In genomic region chr6:47044418-47044817, GRCh38 we compare ENCODE assay signal across 17 cellular contexts. TPM values are rescaled to one million over a fixed set of nuclear protein-coding genes. Genes with fewer than 3 reads are reported as not detected.
DNase-seq lines count a peak whose midpoint lies in the region; ATAC-seq, FAIRE-seq and TF ChIP-seq lines count a peak whose summit lies in the region.
"Had no signal": no experiment of that assay in that cellular context is flagged by ENCODE, and none has a peak within 500 bp of the region (broad histone marks: within the 10 kb centered on the region; RNA-seq: fewer than 3 reads in every experiment).

No MANE protein-coding gene starts in this region.

- no peaks in the 10 kb centered on the region for H3K9me3 ChIP-seq in lung (ENCODE audit: control insufficient read depth in 2 of 2, insufficient read depth in 1 of 2, low read length in 1 of 2)
- H3K9me3 ChIP-seq: BLaER1, neutrophil had no signal

- in situ Hi-C loops in brain microvascular endothelial cell (cut with HindIII; ENCODE audit: low pct_ligation_motif_present, low sequenced_read_pairs) = no loop called here

- 18 to 34% methylated on average over 5 of the region's 5 CpGs for WGBS in lung, 2 donors

- peak; percentile 56 for ATAC-seq in lung (ENCODE audit: insufficient read depth, low FRiP score)
- ATAC-seq: activated T-cell treated with anti-CD3 and anti-CD28 coated beads, Interleukin-2, amount 50 U/mL, for 4 hours had no signal

- H3K4me1 ChIP-seq in lung (ENCODE audit: control insufficient read depth in 2 of 2, insufficient read depth in 2 of 2, low read length in 2 of 2) = peaks cover 0 to 3% of the 10 kb centered on the region in 2 donors
- H3K4me1 ChIP-seq: BLaER1 had no signal

- TF ChIP-seq CTCF in brain microvascular endothelial cell (IDR thresholded peaks at IDR 0.05; ENCODE audit: low read depth, low read length, missing control alignments) = no peak
- TF ChIP-seq CTCF in lung (IDR thresholded peaks at IDR 0.05; ENCODE audit: control extremely low read depth, extremely low read depth) = no peak
- TF ChIP-seq CTCF in D721Med (IDR thresholded peaks at IDR 0.05; ENCODE audit: insufficient read depth, missing control alignments) = no peak

- H3K4me3 ChIP-seq in brain microvascular endothelial cell (ENCODE audit: low read depth, low read length) = no peak overlapping the region
- no peak overlapping the region for H3K4me3 ChIP-seq in lung
- H3K4me3 ChIP-seq: BLaER1 had no signal

- DNase-seq in DMS53 (lab: John Stamatoyannopoulos, UW) = peak; percentile 87
- DNase-seq in M059J (ENCODE audit: low read depth) = peak; percentile 95
- peak; percentile 45 for DNase-seq in brain microvascular endothelial cell
- no peak for DNase-seq in lung (ENCODE audit: low spot score)
- no peak for DNase-seq in D721Med (ENCODE audit: insufficient read length, low spot score)
- DNase-seq in HuH-7.5 (ENCODE audit: low spot score) = no peak
- no peak for DNase-seq in ecto neural progenitor cell (ENCODE audit: low spot score)
- DNase-seq in NCI-H1694 (lab: John Stamatoyannopoulos, UW) = no peak
- DNase-seq: activated B cell treated with CpG ODN at 0.5 μM for 24 hours; activated T-cell treated with anti-CD3 and anti-CD28 coated beads, Interleukin-2, amount 50 U/mL, for 4 hours; islet precursor cell; NCI-H2081 treated with DMSO at 0.1 percent for 48 hours had no signal

- no peaks in the 10 kb centered on the region for H3K36me3 ChIP-seq in brain microvascular endothelial cell (replicated peaks)
- H3K36me3 ChIP-seq in lung (ENCODE audit: control insufficient read depth in 2 of 2, insufficient read depth in 2 of 2, low read length in 2 of 2) = no peaks in the 10 kb centered on the region
- H3K36me3 ChIP-seq: BLaER1, neutrophil had no signal

- H3K27me3 ChIP-seq in brain microvascular endothelial cell (replicated peaks) (no peaks in the 10 kb centered on the region), lung (ENCODE audit: control insufficient read depth, insufficient read depth) (no peaks in the 10 kb centered on the region)
- H3K27me3 ChIP-seq: BLaER1, neutrophil had no signal

- FAIRE-seq in D721Med (lab: Jason Lieb, UNC) = no peak

- H3K27ac ChIP-seq in brain microvascular endothelial cell (no peak overlapping the region), lung (ENCODE audit: low read depth in 1 of 2, low read length in 1 of 2) (peak overlapping the region in 1 of 2 donors; percentile 33)
- H3K27ac ChIP-seq: BLaER1 had no signal

RNA-seq across cellular contexts. Expression of gene ADGRF1, which starts 2.3 kb away (rescaled TPM):
- 37.3 and 38.1 TPM in 2 replicates for total RNA-seq in M059J (2014; rRNA removed; shearing (Covaris generic))
- 10 to 100 TPM in 1 of 2 donors, 1 to 10 TPM in 1; 4.0 to 14.8 TPM for total RNA-seq in lung
- polyA plus RNA-seq in lung = 10 to 100 TPM; 10.5 to 23.3 TPM
- total RNA-seq: activated B cell treated with CpG ODN at 0.5 μM for 24 hours, cardiac septum, fibroblast of lung had no signal
- polyA plus RNA-seq: fibroblast of lung, IgD-negative memory B cell had no signal

Comparison
In these comparisons a context has a peak if more than half of its experiments do, and no peak if none do; other contexts are left out.
1. DNase-seq: peak in DMS53 (single experiment), M059J (single experiment) and brain microvascular endothelial cell (single experiment); none in lung (single experiment), D721Med (single experiment), HuH-7.5 (single experiment), ecto neural progenitor cell (single experiment) and NCI-H1694 (single experiment).